In genomic region chr11:69048056-69048717, GRCh38 we compare ENCODE assay signal across 8 cellular contexts. TPM values are rescaled to one million over a fixed set of nuclear protein-coding genes. Genes with fewer than 3 reads are reported as not detected.
DNase-seq lines count a peak whose midpoint lies in the region; ATAC-seq and TF ChIP-seq lines count a peak whose summit lies in the region.

No MANE protein-coding gene starts in this region.

- H3K9me3 ChIP-seq in HUES64 (ENCODE audit: insufficient read depth, low read depth, low read length), result no peaks in the 10 kb centered on the region
- no peaks in the 10 kb centered on the region for H3K9me3 ChIP-seq in muscle layer of duodenum (ENCODE audit: control insufficient read depth in 1 of 2, low read length in 2 of 2)

- H3K27ac ChIP-seq in HUES64 (ENCODE audit: low read depth, low read length) (peak overlapping the region; percentile 49; the same call in 1 of the 2 replicates), muscle layer of duodenum (ENCODE audit: low read length) (peak overlapping the region; percentile 67)

- H3K27ac Mint-ChIP-seq in MCF 10A (ENCODE audit: low read depth, unreplicated experiment), result peak overlapping the region; percentile 70

- WGBS in HUES64, result 55% methylated on average over 9 of the region's 10 CpGs

- no peak for ATAC-seq in GM21786 (IDR thresholded peaks at IDR 0.05; ENCODE audit: unreplicated experiment)

- H3K27me3 ChIP-seq in BJ (ENCODE audit: control insufficient read depth, insufficient read depth, low read length) (no peaks in the 10 kb centered on the region), HUES64 (ENCODE audit: insufficient read depth, low read length) (no peaks in the 10 kb centered on the region), muscle layer of duodenum (ENCODE audit: low read depth, low read length) (no peaks in the 10 kb centered on the region)

- H3K4me1 ChIP-seq in HUES64 (ENCODE audit: insufficient read depth, low read length) (peaks cover 14% of the 10 kb centered on the region), muscle layer of duodenum (ENCODE audit: control insufficient read depth in 1 of 2, insufficient read depth in 2 of 2, low read length in 2 of 2) (peaks cover 12 to 34% of the 10 kb centered on the region in 2 donors)

- BruUV-seq in MCF 10A (replicated peaks; lab: Mats Ljungman, UMichigan), result no TSS peak

- peaks cover 6% of the 10 kb centered on the region for H3K4me1 Mint-ChIP-seq in MCF 10A (ENCODE audit: insufficient read depth, unreplicated experiment)

- H3K27me3 Mint-ChIP-seq in MCF 10A (ENCODE audit: insufficient read depth, unreplicated experiment), result no peaks in the 10 kb centered on the region

- no peaks in the 10 kb centered on the region for H3K9me3 Mint-ChIP-seq in MCF 10A (ENCODE audit: unreplicated experiment)

- CTCF ChIA-PET in BJ (lab: Yijun Ruan, JAX), result interaction anchor here (0.8 kb wide), 1 partner anchor 41 kb away, joined by 3 read pairs; no protein-coding TSS in a partner anchor
- CTCF ChIA-PET in MCF 10A (lab: Yijun Ruan, JAX), result no interaction called here

- H3K36me3 Mint-ChIP-seq in MCF 10A (ENCODE audit: insufficient read depth, unreplicated experiment), result no peaks in the 10 kb centered on the region

- H3K4me3 ChIP-seq in BJ (ENCODE audit: low read depth, low read length) (peak overlapping the region; percentile 93), HUES64 (ENCODE audit: low read length) (peak overlapping the region; percentile 44), muscle layer of duodenum (ENCODE audit: low read depth in 1 of 2, low read length in 2 of 2) (peak overlapping the region; percentile 77 to 84)

- no peak for TF ChIP-seq CTCF in BJ (IDR thresholded peaks at IDR 0.05; ENCODE audit: insufficient read depth, low read depth, low read length)
- TF ChIP-seq CTCF in MCF 10A (IDR thresholded peaks at IDR 0.05; ENCODE audit: unreplicated experiment), result no peak

- H3K9ac ChIP-seq in HUES64 (ENCODE audit: low read depth, low read length), result no peak overlapping the region

- intact Hi-C loops in MCF 10A (cut with micrococcal nuclease), result no loop called here

- DNase-seq in BJ (ENCODE audit: low read depth), result no peak
- DNase-seq in MCF 10A (ENCODE audit: unreplicated experiment), result no peak
- DNase-seq in medulla oblongata (ENCODE audit: extremely low spot score), result no peak
- DNase-seq in NCI-H69 (lab: John Stamatoyannopoulos, UW), result no peak
- DNase-seq in activated CD4-positive, alpha-beta T cell treated with anti-CD3 and anti-CD28 coated beads for 1 hour, result no peak

- peak overlapping the region; percentile 72 for H3K4me3 Mint-ChIP-seq in MCF 10A (ENCODE audit: unreplicated experiment)

- POLR2A ChIA-PET in BJ (lab: Charles Lee), result no interaction called here
- POLR2A ChIA-PET in MCF 10A (lab: Yijun Ruan, JAX), result interaction anchor here (0.8 to 1.6 kb wide), 3 partner anchors 143 to 626 kb away, joined by 3 to 7 read pairs (median 3); partner anchors contain the start of gene LTO1

- no peaks in the 10 kb centered on the region for H3K36me3 ChIP-seq in BJ (ENCODE audit: control insufficient read depth, insufficient read depth, low read length)
- no peaks in the 10 kb centered on the region for H3K36me3 ChIP-seq in HUES64 (ENCODE audit: insufficient read depth, low read length)
- no peaks in the 10 kb centered on the region for H3K36me3 ChIP-seq in muscle layer of duodenum (ENCODE audit: control insufficient read depth in 1 of 2, insufficient read depth in 2 of 2, low read length in 2 of 2)

RNA-seq across cellular contexts. Expression of gene TPCN2, which starts 0.5 kb away (rescaled TPM):
- polyA plus RNA-seq in BJ (2011; rRNA removed), result 6.4 and 9.9 TPM in 2 replicates
- polyA minus RNA-seq in BJ (2011; rRNA and poly(A)+ RNA removed), result 7.4 and 8.6 TPM in 2 replicates
- polyA plus RNA-seq in HUES64 (2013, experiment 1 of 2), result 8.4 TPM
- polyA plus RNA-seq in HUES64 (2013, experiment 2 of 2), result 8.7 TPM
- 16.3 and 19.2 TPM in 2 replicates for total RNA-seq in MCF 10A (2022)

RNA-seq across cellular contexts. Expression of gene MRGPRF, which starts 35.1 kb away (rescaled TPM):
- 13.8 and 24.4 TPM in 2 replicates for polyA plus RNA-seq in BJ (2011; rRNA removed)
- polyA minus RNA-seq in BJ (2011; rRNA and poly(A)+ RNA removed), result 10.9 and 15.0 TPM in 2 replicates
- 7.7 TPM for polyA plus RNA-seq in HUES64 (2013, experiment 1 of 2)
- polyA plus RNA-seq in HUES64 (2013, experiment 2 of 2), result 6.7 TPM
- not detected in 2 replicates for total RNA-seq in MCF 10A (2022)
